Comparison of ENCODE assay signal across 7 cellular contexts in the genomic region with DNA sequence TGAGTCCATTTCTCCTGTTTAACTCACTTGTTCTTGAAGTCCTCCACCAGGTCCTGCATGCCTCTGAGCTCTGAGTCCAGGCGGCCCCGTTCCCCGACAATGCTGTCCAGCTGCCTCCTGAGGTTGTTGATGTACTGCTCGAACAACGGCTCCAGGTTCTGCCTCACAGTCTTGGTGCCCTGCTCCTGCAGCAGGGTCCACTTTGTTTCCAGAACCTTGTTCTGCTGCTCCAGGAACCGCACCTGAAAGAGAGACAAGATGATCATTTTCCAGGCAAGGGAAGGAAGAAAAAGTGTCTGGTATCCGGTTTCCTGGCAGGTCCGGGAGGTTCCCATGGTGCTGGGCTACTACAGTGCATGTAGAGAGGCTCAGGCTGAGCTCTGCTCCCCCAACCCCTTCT. TPM values are rescaled to one million over a fixed set of nuclear protein-coding genes. Genes with fewer than 3 reads are reported as not detected.
"Had no signal": no experiment of that assay in that cellular context is flagged by ENCODE, and none has a peak within 500 bp of the region (broad histone marks: within the 10 kb centered on the region; RNA-seq: fewer than 3 reads in every experiment).

No MANE protein-coding gene starts in this region.

RNA-seq across cellular contexts. Expression of a gene that starts 1.6 kb away (rescaled TPM):
- total RNA-seq: GM23248, H4, H7, HepG2, HFFc6, HT1080 had no signal
- polyA plus RNA-seq: GM23248, IgD-negative memory B cell had no signal

RNA-seq across cellular contexts. Expression of a gene that starts 17.9 kb away (rescaled TPM):
- total RNA-seq: GM23248, H4, H7, HepG2, HFFc6, HT1080 had no signal
- polyA plus RNA-seq: GM23248, IgD-negative memory B cell had no signal

RNA-seq across cellular contexts. Expression of a gene that starts 28.7 kb away (rescaled TPM):
- total RNA-seq: GM23248, H4, H7, HepG2, HFFc6, HT1080 had no signal
- polyA plus RNA-seq: GM23248, IgD-negative memory B cell had no signal

RNA-seq across cellular contexts. Expression of a gene that starts 39.5 kb away (rescaled TPM):
- total RNA-seq: GM23248, H4, H7, HepG2, HFFc6, HT1080 had no signal
- polyA plus RNA-seq: GM23248, HepG2, IgD-negative memory B cell had no signal

RNA-seq across cellular contexts. Expression of a gene that starts 57.3 kb away (rescaled TPM):
- total RNA-seq: GM23248, H7, HepG2, HFFc6, HT1080 had no signal
- polyA plus RNA-seq: GM23248, HepG2, IgD-negative memory B cell had no signal
